Comparison of ENCODE assay signal across 1 cellular context in the genomic region with DNA sequence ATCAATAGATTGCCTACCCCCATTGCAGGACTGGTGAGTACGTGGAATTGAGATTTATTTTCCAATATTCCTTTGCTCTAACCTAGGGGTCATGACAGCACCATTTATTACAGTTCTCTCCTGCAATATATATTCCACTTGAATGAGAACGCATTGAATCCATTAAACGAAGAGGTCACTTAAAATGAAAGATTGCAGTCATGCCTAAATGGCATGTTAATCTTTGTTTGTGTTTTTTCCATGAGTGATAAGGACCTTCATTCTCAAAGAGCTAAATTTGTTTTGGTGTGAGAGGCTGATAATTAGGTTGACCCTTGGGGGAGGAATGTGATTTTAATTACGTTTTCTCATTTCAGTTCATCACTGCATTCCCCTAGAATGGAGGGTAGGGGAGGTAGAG.
TF ChIP-seq lines count a peak whose summit lies in the region.

No MANE protein-coding gene starts in this region.

TF ChIP-seq in HEK293, 187 proteins besides CTCF, POLR2A, EP300 and RAD21 (continued from another document):
- TF ChIP-seq, protein P1, sequence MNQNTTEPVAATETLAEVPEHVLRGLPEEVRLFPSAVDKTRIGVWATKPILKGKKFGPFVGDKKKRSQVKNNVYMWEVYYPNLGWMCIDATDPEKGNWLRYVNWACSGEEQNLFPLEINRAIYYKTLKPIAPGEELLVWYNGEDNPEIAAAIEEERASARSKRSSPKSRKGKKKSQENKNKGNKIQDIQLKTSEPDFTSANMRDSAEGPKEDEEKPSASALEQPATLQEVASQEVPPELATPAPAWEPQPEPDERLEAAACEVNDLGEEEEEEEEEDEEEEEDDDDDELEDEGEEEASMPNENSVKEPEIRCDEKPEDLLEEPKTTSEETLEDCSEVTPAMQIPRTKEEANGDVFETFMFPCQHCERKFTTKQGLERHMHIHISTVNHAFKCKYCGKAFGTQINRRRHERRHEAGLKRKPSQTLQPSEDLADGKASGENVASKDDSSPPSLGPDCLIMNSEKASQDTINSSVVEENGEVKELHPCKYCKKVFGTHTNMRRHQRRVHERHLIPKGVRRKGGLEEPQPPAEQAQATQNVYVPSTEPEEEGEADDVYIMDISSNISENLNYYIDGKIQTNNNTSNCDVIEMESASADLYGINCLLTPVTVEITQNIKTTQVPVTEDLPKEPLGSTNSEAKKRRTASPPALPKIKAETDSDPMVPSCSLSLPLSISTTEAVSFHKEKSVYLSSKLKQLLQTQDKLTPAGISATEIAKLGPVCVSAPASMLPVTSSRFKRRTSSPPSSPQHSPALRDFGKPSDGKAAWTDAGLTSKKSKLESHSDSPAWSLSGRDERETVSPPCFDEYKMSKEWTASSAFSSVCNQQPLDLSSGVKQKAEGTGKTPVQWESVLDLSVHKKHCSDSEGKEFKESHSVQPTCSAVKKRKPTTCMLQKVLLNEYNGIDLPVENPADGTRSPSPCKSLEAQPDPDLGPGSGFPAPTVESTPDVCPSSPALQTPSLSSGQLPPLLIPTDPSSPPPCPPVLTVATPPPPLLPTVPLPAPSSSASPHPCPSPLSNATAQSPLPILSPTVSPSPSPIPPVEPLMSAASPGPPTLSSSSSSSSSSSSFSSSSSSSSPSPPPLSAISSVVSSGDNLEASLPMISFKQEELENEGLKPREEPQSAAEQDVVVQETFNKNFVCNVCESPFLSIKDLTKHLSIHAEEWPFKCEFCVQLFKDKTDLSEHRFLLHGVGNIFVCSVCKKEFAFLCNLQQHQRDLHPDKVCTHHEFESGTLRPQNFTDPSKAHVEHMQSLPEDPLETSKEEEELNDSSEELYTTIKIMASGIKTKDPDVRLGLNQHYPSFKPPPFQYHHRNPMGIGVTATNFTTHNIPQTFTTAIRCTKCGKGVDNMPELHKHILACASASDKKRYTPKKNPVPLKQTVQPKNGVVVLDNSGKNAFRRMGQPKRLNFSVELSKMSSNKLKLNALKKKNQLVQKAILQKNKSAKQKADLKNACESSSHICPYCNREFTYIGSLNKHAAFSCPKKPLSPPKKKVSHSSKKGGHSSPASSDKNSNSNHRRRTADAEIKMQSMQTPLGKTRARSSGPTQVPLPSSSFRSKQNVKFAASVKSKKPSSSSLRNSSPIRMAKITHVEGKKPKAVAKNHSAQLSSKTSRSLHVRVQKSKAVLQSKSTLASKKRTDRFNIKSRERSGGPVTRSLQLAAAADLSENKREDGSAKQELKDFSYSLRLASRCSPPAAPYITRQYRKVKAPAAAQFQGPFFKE (tag by site-specific recombination; IDR thresholded peaks at IDR 0.05; ENCODE audit: borderline replicate concordance): no peak
- TF ChIP-seq, protein P2, sequence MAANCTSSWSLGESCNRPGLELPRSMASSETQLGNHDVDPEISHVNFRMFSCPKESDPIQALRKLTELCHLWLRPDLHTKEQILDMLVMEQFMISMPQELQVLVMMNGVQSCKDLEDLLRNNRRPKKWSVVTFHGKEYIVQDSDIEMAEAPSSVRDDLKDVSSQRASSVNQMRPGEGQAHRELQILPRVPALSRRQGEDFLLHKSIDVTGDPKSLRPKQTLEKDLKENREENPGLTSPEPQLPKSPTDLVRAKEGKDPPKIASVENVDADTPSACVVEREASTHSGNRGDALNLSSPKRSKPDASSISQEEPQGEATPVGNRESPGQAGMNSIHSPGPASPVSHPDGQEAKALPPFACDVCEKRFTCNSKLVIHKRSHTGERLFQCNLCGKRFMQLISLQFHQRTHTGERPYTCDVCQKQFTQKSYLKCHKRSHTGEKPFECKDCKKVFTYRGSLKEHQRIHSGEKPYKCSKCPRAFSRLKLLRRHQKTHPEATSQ (tag by site-specific recombination; IDR thresholded peaks at IDR 0.05): no peak
- peak; percentile 85 for TF ChIP-seq WT1 (tag by site-specific recombination; IDR thresholded peaks at IDR 0.05)
- TF ChIP-seq ZBTB7A (tag by site-specific recombination; IDR thresholded peaks at IDR 0.05; ENCODE audit: low read depth): no peak
- 0 out of 2 replicates have a peak, but pooled peaks have one; percentile 15 for TF ChIP-seq GLI2 (tag by site-specific recombination; IDR thresholded peaks at IDR 0.05; ENCODE audit: borderline replicate concordance, low read depth)
- TF ChIP-seq ZNF629 (tag by site-specific recombination; IDR thresholded peaks at IDR 0.05): 0 out of 2 replicates have a peak, but pooled peaks have one; percentile 20
- no peak for TF ChIP-seq ZNF423 (tag by site-specific recombination; IDR thresholded peaks at IDR 0.05)
- no peak for TF ChIP-seq ZNF792 (tag by site-specific recombination; IDR thresholded peaks at IDR 0.05)
- TF ChIP-seq ZNF133 (tag by site-specific recombination; IDR thresholded peaks at IDR 0.05): no peak
- TF ChIP-seq, protein P3, sequence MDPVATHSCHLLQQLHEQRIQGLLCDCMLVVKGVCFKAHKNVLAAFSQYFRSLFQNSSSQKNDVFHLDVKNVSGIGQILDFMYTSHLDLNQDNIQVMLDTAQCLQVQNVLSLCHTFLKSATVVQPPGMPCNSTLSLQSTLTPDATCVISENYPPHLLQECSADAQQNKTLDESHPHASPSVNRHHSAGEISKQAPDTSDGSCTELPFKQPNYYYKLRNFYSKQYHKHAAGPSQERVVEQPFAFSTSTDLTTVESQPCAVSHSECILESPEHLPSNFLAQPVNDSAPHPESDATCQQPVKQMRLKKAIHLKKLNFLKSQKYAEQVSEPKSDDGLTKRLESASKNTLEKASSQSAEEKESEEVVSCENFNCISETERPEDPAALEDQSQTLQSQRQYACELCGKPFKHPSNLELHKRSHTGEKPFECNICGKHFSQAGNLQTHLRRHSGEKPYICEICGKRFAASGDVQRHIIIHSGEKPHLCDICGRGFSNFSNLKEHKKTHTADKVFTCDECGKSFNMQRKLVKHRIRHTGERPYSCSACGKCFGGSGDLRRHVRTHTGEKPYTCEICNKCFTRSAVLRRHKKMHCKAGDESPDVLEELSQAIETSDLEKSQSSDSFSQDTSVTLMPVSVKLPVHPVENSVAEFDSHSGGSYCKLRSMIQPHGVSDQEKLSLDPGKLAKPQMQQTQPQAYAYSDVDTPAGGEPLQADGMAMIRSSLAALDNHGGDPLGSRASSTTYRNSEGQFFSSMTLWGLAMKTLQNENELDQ (tag by site-specific recombination; IDR thresholded peaks at IDR 0.05; ENCODE audit: low read depth): no peak
- TF ChIP-seq, protein P4, sequence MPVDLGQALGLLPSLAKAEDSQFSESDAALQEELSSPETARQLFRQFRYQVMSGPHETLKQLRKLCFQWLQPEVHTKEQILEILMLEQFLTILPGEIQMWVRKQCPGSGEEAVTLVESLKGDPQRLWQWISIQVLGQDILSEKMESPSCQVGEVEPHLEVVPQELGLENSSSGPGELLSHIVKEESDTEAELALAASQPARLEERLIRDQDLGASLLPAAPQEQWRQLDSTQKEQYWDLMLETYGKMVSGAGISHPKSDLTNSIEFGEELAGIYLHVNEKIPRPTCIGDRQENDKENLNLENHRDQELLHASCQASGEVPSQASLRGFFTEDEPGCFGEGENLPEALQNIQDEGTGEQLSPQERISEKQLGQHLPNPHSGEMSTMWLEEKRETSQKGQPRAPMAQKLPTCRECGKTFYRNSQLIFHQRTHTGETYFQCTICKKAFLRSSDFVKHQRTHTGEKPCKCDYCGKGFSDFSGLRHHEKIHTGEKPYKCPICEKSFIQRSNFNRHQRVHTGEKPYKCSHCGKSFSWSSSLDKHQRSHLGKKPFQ (tag by site-specific recombination; IDR thresholded peaks at IDR 0.05): 0 out of 2 replicates have a peak, but pooled peaks have one; percentile 27
- TF ChIP-seq ZNF37A (tag by site-specific recombination; IDR thresholded peaks at IDR 0.05): no peak
- TF ChIP-seq ZEB2 (tag by site-specific recombination; IDR thresholded peaks at IDR 0.05): no peak; the same call in 1 of the 2 replicates
- no peak for TF ChIP-seq ZNF658 (tag by site-specific recombination; IDR thresholded peaks at IDR 0.05)
- no peak for TF ChIP-seq ZNF48 (tag by site-specific recombination; IDR thresholded peaks at IDR 0.05)
- TF ChIP-seq ZNF416 (tag by site-specific recombination; IDR thresholded peaks at IDR 0.05): no peak
- TF ChIP-seq ZXDB (tag by site-specific recombination; IDR thresholded peaks at IDR 0.05): peak; percentile 46; the same call in 1 of the 2 replicates
- peak; percentile 83 for TF ChIP-seq ZNF843 (tag by site-specific recombination; IDR thresholded peaks at IDR 0.05)
- no peak for TF ChIP-seq ZNF366 (tag by site-specific recombination; conservative IDR thresholded peaks at IDR 0.05)
- no peak for TF ChIP-seq ZNF785 (tag by site-specific recombination; IDR thresholded peaks at IDR 0.05)
- TF ChIP-seq ZNF558 (tag by site-specific recombination; IDR thresholded peaks at IDR 0.05): no peak
- TF ChIP-seq RBAK (tag by site-specific recombination; IDR thresholded peaks at IDR 0.05): no peak
- TF ChIP-seq TRIM28 (IDR thresholded peaks at IDR 0.05; ENCODE audit: borderline replicate concordance, low read length): no peak; the same call in 1 of the 2 replicates
TF ChIP-seq in HEK293: peak in this region for 14.
